ENCODE assay signal across 8 cellular contexts in the genomic region with DNA sequence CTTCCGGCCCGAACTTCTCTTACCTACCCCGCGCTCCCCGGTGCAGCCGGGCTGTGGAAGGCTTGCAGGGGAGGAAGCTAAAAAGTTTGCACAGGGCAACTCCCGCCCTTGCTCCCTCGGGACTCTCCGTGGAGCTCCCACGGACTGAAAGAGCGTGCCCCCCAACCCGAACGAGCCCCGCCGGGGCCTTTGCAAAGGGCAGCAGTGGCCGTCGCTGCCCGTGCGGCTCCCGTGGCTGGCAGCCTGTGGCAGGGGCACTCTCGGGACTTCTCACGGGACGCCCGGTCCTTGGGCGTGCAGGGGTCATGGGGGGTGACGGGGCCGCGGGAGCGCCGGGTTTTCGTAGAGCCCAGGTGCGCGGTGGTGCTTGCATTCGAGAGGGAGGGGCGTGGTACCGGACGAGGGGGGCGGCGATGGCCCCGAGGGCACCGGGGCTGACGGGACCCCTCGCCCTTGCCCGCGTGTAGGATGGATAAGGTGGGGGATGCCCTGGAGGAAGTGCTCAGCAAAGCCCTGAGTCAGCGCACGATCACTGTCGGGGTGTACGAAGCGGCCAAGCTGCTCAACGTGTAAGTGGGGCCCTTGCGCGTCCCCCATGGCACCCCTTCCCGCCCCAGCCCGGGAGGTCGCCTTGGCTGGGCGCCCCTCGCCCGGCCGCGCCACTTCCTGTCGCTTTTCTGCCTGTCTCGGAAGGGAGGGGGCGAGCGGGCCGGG. TPM values are rescaled to one million over a fixed set of nuclear protein-coding genes. Genes with fewer than 3 reads are reported as not detected.
DNase-seq lines count a peak whose midpoint lies in the region; ATAC-seq lines count a peak whose summit lies in the region.

No MANE protein-coding gene starts in this region.

- peak; percentile 9 for ATAC-seq in GM21619 (IDR thresholded peaks at IDR 0.05; ENCODE audit: unreplicated experiment)

- H3K27me3 ChIP-seq in duodenal mucosa (ENCODE audit: control insufficient read depth in 1 of 2, insufficient read depth in 2 of 2, low read length in 2 of 2) = no peaks in the 10 kb centered on the region

- DNase-seq in EH (ENCODE audit: low read depth) = peak; percentile 50
- DNase-seq in LHCN-M2 (ENCODE audit: low read depth) = peak; percentile 55
- peak; percentile 73 for DNase-seq in activated CD4-positive, alpha-beta T cell treated with anti-CD3 and anti-CD28 coated beads for 48 hours
- DNase-seq in medulla oblongata (ENCODE audit: extremely low spot score) = peak; percentile 41
- DNase-seq in stimulated activated CD8-positive, alpha-beta memory T cell treated with anti-CD3 and anti-CD28 coated beads, Interleukin-15, amount 100 ng/mL, for 48 hours (ENCODE audit: low read depth in 2 of 2) = peak; percentile 41 to 45
- DNase-seq in NCI-H524 treated with DMSO at 0.1 percent for 48 hours (lab: John Stamatoyannopoulos, UW) = no peak

- peaks cover 8 to 17% of the 10 kb centered on the region in 2 donors for H3K36me3 ChIP-seq in duodenal mucosa (ENCODE audit: control insufficient read depth in 1 of 2, insufficient read depth in 2 of 2, low read length in 2 of 2)

- H3K4me1 ChIP-seq in duodenal mucosa (ENCODE audit: control insufficient read depth in 1 of 2, insufficient read depth in 2 of 2, low read length in 2 of 2) = peaks cover 27 to 34% of the 10 kb centered on the region in 2 donors

- H3K4me3 ChIP-seq in duodenal mucosa (ENCODE audit: low read depth in 1 of 2, low read length in 2 of 2) = peak overlapping the region; percentile 82 to 94

- peak overlapping the region; percentile 91 for H3K27ac ChIP-seq in duodenal mucosa (ENCODE audit: low read depth, low read length)

- H3K9ac ChIP-seq in duodenal mucosa (ENCODE audit: low read depth in 1 of 2, low read length in 2 of 2) = peak overlapping the region; percentile 89 to 97

- H3K9me3 ChIP-seq in duodenal mucosa (ENCODE audit: control insufficient read depth in 1 of 2, low read length in 2 of 2) = no peaks in the 10 kb centered on the region

RNA-seq across cellular contexts. Expression of gene GADD45A, which starts 0.7 kb away (rescaled TPM):
- 112 and 133 TPM in 2 replicates for total RNA-seq in LHCN-M2 (2014; rRNA removed)
- 83.7 TPM for polyA plus RNA-seq in LHCN-M2 (2012)
